Comparison of ENCODE assay signal across 1 cellular context in the genomic region with DNA sequence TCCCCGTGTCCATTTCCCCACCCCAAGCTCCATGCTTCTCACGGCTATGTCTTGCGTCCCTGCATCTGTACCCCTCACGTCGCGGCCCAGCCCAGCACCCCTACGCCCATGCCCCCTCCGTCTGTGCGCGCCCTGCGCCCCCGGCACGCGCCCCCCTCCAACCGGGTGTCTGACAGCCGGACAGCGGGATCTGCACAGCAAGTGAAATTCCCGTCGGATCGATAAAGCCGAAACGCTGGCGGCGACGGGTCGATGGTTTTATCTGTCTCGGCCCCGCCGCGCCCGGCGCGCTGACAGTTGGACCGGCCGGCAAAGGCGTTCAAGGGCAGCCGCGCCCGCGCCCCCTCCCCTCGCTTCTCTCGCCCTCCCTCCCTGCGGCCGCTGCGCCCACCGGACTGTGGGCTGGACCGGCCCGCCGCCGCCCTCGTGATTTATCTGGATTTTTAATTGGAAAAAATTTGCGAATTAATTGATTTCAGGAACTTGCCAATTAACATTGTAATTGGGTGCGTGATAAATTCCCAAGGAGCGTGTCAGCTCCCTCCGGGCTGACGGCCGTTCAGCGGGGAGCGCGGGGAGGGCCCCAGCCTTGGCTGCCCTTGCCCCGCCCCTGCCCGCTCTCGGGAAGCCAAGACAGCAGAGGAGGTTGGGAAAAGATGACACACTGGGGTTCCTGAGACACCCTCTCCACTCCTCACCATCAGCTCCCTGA.
TF ChIP-seq lines count a peak whose summit lies in the region.

No MANE protein-coding gene starts in this region.

TF ChIP-seq in HEK293, 187 proteins besides CTCF, POLR2A, EP300 and RAD21 (continued from another document and continues in another):
- TF ChIP-seq, protein P1, sequence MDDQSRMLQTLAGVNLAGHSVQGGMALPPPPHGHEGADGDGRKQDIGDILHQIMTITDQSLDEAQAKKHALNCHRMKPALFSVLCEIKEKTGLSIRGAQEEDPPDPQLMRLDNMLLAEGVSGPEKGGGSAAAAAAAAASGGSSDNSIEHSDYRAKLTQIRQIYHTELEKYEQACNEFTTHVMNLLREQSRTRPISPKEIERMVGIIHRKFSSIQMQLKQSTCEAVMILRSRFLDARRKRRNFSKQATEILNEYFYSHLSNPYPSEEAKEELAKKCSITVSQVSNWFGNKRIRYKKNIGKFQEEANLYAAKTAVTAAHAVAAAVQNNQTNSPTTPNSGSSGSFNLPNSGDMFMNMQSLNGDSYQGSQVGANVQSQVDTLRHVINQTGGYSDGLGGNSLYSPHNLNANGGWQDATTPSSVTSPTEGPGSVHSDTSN (CRISPR knock-in tag; IDR thresholded peaks at IDR 0.05): no peak
- TF ChIP-seq ZBTB48 (tag by site-specific recombination; IDR thresholded peaks at IDR 0.05) (0 out of 2 replicates have a peak, but pooled peaks have one; percentile 9), ZNF394 (tag by site-specific recombination; IDR thresholded peaks at IDR 0.05; ENCODE audit: borderline replicate concordance) (no peak; the same call in 1 of the 2 replicates), ZNF221 (tag by site-specific recombination; IDR thresholded peaks at IDR 0.05; ENCODE audit: borderline replicate concordance) (no peak), ZNF335 (tag by site-specific recombination; conservative IDR thresholded peaks at IDR 0.05) (0 out of 2 replicates have a peak, but pooled peaks have one; percentile 19), ZFHX2 (tag by site-specific recombination; conservative IDR thresholded peaks at IDR 0.05) (peak; percentile 43; the same call in 1 of the 2 replicates), FEZF1 (tag by site-specific recombination; IDR thresholded peaks at IDR 0.05) (no peak), TCF7L2 (IDR thresholded peaks at IDR 0.05; ENCODE audit: borderline replicate concordance, low read depth, low read length) (no peak), ZBTB1 (tag by site-specific recombination; IDR thresholded peaks at IDR 0.05) (no peak), GLIS2 (tag by site-specific recombination; IDR thresholded peaks at IDR 0.05) (peak; percentile 81; the same call in 1 of the 2 replicates), ZNF785 (tag by site-specific recombination; IDR thresholded peaks at IDR 0.05) (no peak), ZBTB20 (tag by site-specific recombination; IDR thresholded peaks at IDR 0.05) (no peak; the same call in 1 of the 2 replicates), ZNF571 (tag by site-specific recombination; IDR thresholded peaks at IDR 0.05) (no peak), ZNF155 (tag by site-specific recombination; IDR thresholded peaks at IDR 0.05) (no peak), ZNF366 (tag by site-specific recombination; conservative IDR thresholded peaks at IDR 0.05) (no peak), ZNF114 (tag by site-specific recombination; IDR thresholded peaks at IDR 0.05) (no peak), ZNF777 (tag by site-specific recombination; IDR thresholded peaks at IDR 0.05; ENCODE audit: borderline replicate concordance) (peak; percentile 86), ZNF624 (tag by site-specific recombination; IDR thresholded peaks at IDR 0.05) (no peak), ZNF423 (tag by site-specific recombination; IDR thresholded peaks at IDR 0.05) (no peak), ZNF16 (tag by site-specific recombination; IDR thresholded peaks at IDR 0.05; ENCODE audit: low read depth) (no peak), ZNF792 (tag by site-specific recombination; IDR thresholded peaks at IDR 0.05) (no peak), HOXD13 (CRISPR knock-in tag; IDR thresholded peaks at IDR 0.05; ENCODE audit: borderline replicate concordance) (no peak), ZNF610 (tag by site-specific recombination; IDR thresholded peaks at IDR 0.05; ENCODE audit: borderline replicate concordance) (no peak), ZNF311 (tag by site-specific recombination; IDR thresholded peaks at IDR 0.05; ENCODE audit: borderline replicate concordance) (no peak), REPIN1 (tag by site-specific recombination; IDR thresholded peaks at IDR 0.05; ENCODE audit: low read depth) (no peak), ZNF600 (tag by site-specific recombination; IDR thresholded peaks at IDR 0.05) (peak; percentile 69), ZNF354C (tag by site-specific recombination; IDR thresholded peaks at IDR 0.05; ENCODE audit: borderline replicate concordance, low read depth) (no peak), ZIC2 (tag by site-specific recombination; IDR thresholded peaks at IDR 0.05) (peak; percentile 55), ZBTB8A (tag by site-specific recombination; IDR thresholded peaks at IDR 0.05) (peak; percentile 52; the same call in 1 of the 2 replicates), ZNF391 (tag by site-specific recombination; IDR thresholded peaks at IDR 0.05; ENCODE audit: borderline replicate concordance, low read depth) (0 out of 2 replicates have a peak, but pooled peaks have one; percentile 16)
- TF ChIP-seq, protein P2, sequence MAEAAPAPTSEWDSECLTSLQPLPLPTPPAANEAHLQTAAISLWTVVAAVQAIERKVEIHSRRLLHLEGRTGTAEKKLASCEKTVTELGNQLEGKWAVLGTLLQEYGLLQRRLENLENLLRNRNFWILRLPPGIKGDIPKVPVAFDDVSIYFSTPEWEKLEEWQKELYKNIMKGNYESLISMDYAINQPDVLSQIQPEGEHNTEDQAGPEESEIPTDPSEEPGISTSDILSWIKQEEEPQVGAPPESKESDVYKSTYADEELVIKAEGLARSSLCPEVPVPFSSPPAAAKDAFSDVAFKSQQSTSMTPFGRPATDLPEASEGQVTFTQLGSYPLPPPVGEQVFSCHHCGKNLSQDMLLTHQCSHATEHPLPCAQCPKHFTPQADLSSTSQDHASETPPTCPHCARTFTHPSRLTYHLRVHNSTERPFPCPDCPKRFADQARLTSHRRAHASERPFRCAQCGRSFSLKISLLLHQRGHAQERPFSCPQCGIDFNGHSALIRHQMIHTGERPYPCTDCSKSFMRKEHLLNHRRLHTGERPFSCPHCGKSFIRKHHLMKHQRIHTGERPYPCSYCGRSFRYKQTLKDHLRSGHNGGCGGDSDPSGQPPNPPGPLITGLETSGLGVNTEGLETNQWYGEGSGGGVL (tag by site-specific recombination; IDR thresholded peaks at IDR 0.05): peak; percentile 45; the same call in 1 of the 2 replicates
- TF ChIP-seq, protein P3, sequence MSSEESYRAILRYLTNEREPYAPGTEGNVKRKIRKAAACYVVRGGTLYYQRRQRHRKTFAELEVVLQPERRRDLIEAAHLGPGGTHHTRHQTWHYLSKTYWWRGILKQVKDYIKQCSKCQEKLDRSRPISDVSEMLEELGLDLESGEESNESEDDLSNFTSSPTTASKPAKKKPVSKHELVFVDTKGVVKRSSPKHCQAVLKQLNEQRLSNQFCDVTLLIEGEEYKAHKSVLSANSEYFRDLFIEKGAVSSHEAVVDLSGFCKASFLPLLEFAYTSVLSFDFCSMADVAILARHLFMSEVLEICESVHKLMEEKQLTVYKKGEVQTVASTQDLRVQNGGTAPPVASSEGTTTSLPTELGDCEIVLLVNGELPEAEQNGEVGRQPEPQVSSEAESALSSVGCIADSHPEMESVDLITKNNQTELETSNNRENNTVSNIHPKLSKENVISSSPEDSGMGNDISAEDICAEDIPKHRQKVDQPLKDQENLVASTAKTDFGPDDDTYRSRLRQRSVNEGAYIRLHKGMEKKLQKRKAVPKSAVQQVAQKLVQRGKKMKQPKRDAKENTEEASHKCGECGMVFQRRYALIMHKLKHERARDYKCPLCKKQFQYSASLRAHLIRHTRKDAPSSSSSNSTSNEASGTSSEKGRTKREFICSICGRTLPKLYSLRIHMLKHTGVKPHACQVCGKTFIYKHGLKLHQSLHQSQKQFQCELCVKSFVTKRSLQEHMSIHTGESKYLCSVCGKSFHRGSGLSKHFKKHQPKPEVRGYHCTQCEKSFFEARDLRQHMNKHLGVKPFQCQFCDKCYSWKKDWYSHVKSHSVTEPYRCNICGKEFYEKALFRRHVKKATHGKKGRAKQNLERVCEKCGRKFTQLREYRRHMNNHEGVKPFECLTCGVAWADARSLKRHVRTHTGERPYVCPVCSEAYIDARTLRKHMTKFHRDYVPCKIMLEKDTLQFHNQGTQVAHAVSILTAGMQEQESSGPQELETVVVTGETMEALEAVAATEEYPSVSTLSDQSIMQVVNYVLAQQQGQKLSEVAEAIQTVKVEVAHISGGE (tag by site-specific recombination; conservative IDR thresholded peaks at IDR 0.05; ENCODE audit: low read depth): no peak
- TF ChIP-seq, protein P4, sequence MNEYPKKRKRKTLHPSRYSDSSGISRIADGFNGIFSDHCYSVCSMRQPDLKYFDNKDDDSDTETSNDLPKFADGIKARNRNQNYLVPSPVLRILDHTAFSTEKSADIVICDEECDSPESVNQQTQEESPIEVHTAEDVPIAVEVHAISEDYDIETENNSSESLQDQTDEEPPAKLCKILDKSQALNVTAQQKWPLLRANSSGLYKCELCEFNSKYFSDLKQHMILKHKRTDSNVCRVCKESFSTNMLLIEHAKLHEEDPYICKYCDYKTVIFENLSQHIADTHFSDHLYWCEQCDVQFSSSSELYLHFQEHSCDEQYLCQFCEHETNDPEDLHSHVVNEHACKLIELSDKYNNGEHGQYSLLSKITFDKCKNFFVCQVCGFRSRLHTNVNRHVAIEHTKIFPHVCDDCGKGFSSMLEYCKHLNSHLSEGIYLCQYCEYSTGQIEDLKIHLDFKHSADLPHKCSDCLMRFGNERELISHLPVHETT (tag by site-specific recombination; IDR thresholded peaks at IDR 0.05): 0 out of 2 replicates have a peak, but pooled peaks have one; percentile 18
- TF ChIP-seq, protein P5, sequence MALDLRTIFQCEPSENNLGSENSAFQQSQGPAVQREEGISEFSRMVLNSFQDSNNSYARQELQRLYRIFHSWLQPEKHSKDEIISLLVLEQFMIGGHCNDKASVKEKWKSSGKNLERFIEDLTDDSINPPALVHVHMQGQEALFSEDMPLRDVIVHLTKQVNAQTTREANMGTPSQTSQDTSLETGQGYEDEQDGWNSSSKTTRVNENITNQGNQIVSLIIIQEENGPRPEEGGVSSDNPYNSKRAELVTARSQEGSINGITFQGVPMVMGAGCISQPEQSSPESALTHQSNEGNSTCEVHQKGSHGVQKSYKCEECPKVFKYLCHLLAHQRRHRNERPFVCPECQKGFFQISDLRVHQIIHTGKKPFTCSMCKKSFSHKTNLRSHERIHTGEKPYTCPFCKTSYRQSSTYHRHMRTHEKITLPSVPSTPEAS (tag by site-specific recombination; IDR thresholded peaks at IDR 0.05): no peak
- TF ChIP-seq, protein P6, sequence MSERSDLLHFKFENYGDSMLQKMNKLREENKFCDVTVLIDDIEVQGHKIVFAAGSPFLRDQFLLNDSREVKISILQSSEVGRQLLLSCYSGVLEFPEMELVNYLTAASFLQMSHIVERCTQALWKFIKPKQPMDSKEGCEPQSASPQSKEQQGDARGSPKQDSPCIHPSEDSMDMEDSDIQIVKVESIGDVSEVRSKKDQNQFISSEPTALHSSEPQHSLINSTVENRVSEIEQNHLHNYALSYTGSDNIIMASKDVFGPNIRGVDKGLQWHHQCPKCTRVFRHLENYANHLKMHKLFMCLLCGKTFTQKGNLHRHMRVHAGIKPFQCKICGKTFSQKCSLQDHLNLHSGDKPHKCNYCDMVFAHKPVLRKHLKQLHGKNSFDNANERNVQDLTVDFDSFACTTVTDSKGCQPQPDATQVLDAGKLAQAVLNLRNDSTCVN (tag by site-specific recombination; optimal IDR thresholded peaks at IDR 0.05): peak; percentile 60
- TF ChIP-seq, protein P7, sequence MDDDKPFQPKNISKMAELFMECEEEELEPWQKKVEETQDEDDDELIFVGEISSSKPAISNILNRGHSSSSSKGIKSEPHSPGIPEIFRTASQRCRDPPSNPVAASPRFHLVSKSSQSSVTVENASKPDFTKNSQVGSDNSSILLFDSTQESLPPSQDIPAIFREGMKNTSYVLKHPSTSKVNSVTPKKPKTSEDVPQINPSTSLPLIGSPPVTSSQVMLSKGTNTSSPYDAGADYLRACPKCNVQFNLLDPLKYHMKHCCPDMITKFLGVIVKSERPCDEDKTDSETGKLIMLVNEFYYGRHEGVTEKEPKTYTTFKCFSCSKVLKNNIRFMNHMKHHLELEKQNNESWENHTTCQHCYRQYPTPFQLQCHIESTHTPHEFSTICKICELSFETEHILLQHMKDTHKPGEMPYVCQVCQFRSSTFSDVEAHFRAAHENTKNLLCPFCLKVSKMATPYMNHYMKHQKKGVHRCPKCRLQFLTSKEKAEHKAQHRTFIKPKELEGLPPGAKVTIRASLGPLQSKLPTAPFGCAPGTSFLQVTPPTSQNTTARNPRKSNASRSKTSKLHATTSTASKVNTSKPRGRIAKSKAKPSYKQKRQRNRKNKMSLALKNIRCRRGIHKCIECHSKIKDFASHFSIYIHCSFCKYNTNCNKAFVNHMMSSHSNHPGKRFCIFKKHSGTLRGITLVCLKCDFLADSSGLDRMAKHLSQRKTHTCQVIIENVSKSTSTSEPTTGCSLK (tag by site-specific recombination; IDR thresholded peaks at IDR 0.05): no peak
- TF ChIP-seq, protein P8, sequence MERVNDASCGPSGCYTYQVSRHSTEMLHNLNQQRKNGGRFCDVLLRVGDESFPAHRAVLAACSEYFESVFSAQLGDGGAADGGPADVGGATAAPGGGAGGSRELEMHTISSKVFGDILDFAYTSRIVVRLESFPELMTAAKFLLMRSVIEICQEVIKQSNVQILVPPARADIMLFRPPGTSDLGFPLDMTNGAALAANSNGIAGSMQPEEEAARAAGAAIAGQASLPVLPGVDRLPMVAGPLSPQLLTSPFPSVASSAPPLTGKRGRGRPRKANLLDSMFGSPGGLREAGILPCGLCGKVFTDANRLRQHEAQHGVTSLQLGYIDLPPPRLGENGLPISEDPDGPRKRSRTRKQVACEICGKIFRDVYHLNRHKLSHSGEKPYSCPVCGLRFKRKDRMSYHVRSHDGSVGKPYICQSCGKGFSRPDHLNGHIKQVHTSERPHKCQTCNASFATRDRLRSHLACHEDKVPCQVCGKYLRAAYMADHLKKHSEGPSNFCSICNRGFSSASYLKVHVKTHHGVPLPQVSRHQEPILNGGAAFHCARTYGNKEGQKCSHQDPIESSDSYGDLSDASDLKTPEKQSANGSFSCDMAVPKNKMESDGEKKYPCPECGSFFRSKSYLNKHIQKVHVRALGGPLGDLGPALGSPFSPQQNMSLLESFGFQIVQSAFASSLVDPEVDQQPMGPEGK (tag by site-specific recombination; IDR thresholded peaks at IDR 0.05): peak; percentile 70
- TF ChIP-seq, protein P9, sequence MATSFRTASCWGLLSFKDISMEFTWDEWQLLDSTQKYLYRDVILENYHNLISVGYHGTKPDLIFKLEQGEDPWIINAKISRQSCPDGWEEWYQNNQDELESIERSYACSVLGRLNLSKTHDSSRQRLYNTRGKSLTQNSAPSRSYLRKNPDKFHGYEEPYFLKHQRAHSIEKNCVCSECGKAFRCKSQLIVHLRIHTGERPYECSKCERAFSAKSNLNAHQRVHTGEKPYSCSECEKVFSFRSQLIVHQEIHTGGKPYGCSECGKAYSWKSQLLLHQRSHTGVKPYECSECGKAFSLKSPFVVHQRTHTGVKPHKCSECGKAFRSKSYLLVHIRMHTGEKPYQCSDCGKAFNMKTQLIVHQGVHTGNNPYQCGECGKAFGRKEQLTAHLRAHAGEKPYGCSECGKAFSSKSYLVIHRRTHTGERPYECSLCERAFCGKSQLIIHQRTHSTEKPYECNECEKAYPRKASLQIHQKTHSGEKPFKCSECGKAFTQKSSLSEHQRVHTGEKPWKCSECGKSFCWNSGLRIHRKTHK (tag by site-specific recombination; IDR thresholded peaks at IDR 0.05): no peak
- TF ChIP-seq, protein P10, sequence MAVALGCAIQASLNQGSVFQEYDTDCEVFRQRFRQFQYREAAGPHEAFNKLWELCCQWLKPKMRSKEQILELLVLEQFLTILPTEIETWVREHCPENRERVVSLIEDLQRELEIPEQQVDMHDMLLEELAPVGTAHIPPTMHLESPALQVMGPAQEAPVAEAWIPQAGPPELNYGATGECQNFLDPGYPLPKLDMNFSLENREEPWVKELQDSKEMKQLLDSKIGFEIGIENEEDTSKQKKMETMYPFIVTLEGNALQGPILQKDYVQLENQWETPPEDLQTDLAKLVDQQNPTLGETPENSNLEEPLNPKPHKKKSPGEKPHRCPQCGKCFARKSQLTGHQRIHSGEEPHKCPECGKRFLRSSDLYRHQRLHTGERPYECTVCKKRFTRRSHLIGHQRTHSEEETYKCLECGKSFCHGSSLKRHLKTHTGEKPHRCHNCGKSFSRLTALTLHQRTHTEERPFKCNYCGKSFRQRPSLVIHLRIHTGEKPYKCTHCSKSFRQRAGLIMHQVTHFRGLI (tag by site-specific recombination; IDR thresholded peaks at IDR 0.05): peak; percentile 56; the same call in 1 of the 2 replicates
